ENCODE assay signal across 2 cellular contexts in the genomic region with DNA sequence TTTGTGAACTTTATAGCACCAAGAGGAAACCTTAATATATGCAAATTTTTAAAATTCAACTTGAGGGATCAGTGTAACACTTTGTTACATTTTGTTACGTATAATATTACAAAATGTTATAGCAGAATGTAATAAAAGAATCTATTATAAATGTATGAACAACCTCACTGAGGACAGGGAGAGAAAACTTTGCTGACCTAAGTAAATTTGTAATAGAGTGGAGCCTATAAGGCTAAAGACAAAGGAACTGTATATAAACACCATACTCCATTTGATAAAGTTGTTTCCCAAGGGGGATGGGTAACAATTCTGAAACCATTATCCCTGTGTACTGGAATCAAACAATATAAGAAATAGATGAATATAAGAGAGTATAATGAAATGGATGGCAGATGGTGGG.
TF ChIP-seq lines count a peak whose summit lies in the region.

No MANE protein-coding gene starts in this region.

TF ChIP-seq in IMR-90, 13 proteins besides CTCF, POLR2A, EP300 and RAD21:
- TF ChIP-seq, protein P1, sequence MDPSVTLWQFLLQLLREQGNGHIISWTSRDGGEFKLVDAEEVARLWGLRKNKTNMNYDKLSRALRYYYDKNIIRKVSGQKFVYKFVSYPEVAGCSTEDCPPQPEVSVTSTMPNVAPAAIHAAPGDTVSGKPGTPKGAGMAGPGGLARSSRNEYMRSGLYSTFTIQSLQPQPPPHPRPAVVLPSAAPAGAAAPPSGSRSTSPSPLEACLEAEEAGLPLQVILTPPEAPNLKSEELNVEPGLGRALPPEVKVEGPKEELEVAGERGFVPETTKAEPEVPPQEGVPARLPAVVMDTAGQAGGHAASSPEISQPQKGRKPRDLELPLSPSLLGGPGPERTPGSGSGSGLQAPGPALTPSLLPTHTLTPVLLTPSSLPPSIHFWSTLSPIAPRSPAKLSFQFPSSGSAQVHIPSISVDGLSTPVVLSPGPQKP (IDR thresholded peaks at IDR 0.05; ENCODE audit: borderline replicate concordance, low read depth, low read length) = no peak
- TF ChIP-seq FOS (IDR thresholded peaks at IDR 0.05; ENCODE audit: low read depth, low read length) = no peak
- peak; percentile 80 for TF ChIP-seq MAFK (IDR thresholded peaks at IDR 0.05; ENCODE audit: low read depth, low read length)
- no peak for TF ChIP-seq CHD1 (IDR thresholded peaks at IDR 0.05; ENCODE audit: low read depth, low read length)
- no peak for TF ChIP-seq RFX5 (IDR thresholded peaks at IDR 0.05; ENCODE audit: low read depth, low read length)
TF ChIP-seq in IMR-90: peak in this region for 1.

TF ChIP-seq in K562, 482 proteins besides CTCF, POLR2A, EP300 and RAD21 (continued from another document):
- TF ChIP-seq DMBX1 (CRISPR knock-in tag; IDR thresholded peaks at IDR 0.05; ENCODE audit: borderline replicate concordance) (no peak), THRAP3 (IDR thresholded peaks at IDR 0.05; ENCODE audit: borderline replicate concordance) (no peak), ZNF316 (IDR thresholded peaks at IDR 0.05) (peak; percentile 46; the same call in 1 of the 2 replicates), MAFF (IDR thresholded peaks at IDR 0.05; ENCODE audit: low read length) (peak; percentile 23; the same call in 1 of the 2 replicates), ZKSCAN1 (IDR thresholded peaks at IDR 0.05; ENCODE audit: low read depth, low read length) (no peak), RB1 (IDR thresholded peaks at IDR 0.05; ENCODE audit: low read depth) (no peak), ZNF324 (CRISPR knock-in tag; IDR thresholded peaks at IDR 0.05) (no peak)
- TF ChIP-seq, protein P2, sequence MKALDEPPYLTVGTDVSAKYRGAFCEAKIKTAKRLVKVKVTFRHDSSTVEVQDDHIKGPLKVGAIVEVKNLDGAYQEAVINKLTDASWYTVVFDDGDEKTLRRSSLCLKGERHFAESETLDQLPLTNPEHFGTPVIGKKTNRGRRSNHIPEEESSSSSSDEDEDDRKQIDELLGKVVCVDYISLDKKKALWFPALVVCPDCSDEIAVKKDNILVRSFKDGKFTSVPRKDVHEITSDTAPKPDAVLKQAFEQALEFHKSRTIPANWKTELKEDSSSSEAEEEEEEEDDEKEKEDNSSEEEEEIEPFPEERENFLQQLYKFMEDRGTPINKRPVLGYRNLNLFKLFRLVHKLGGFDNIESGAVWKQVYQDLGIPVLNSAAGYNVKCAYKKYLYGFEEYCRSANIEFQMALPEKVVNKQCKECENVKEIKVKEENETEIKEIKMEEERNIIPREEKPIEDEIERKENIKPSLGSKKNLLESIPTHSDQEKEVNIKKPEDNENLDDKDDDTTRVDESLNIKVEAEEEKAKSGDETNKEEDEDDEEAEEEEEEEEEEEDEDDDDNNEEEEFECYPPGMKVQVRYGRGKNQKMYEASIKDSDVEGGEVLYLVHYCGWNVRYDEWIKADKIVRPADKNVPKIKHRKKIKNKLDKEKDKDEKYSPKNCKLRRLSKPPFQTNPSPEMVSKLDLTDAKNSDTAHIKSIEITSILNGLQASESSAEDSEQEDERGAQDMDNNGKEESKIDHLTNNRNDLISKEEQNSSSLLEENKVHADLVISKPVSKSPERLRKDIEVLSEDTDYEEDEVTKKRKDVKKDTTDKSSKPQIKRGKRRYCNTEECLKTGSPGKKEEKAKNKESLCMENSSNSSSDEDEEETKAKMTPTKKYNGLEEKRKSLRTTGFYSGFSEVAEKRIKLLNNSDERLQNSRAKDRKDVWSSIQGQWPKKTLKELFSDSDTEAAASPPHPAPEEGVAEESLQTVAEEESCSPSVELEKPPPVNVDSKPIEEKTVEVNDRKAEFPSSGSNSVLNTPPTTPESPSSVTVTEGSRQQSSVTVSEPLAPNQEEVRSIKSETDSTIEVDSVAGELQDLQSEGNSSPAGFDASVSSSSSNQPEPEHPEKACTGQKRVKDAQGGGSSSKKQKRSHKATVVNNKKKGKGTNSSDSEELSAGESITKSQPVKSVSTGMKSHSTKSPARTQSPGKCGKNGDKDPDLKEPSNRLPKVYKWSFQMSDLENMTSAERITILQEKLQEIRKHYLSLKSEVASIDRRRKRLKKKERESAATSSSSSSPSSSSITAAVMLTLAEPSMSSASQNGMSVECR (CRISPR knock-in tag; IDR thresholded peaks at IDR 0.05) = no peak
